Comparison of ENCODE assay signal across 1 cellular context in the genomic region with DNA sequence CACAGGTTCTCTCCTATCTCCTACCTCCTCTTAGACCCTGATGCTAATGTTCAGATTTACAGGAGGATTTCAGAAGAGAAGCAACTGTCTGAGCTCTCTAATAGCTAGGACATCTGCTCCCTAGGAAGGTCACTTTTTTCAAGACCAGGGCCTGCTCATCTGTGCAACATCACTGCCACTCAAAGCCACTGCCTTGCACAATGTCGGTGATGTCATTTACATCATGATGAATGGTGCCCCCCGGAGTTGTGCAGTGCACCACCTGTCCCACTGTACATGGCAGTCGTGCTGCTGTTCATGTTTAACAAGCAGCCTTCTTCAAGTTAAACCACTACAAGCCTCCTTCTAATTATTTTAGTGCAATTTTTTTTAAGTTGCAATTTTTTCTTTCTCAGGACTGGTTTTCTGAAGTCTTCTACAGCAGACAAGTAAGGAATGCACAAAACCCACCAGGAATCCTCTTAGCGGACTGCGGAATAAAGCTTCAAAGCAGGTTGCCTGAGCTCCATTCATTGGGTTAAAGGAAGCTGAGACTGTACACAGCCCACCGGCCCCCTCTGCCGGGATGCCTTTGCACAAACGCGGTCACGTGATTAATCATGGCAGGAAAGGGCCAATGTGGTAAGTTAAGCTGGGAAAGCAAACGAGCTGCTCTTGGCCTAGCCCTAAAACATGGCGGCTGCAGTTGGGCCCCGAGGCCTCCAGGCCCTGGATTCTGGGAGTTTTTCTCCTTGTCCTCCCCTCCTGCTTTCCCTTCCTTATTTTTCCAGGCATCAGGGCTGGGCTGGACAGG.
TF ChIP-seq lines count a peak whose summit lies in the region.

No MANE protein-coding gene starts in this region.

TF ChIP-seq in IMR-90, 13 proteins besides CTCF, POLR2A, EP300 and RAD21 (continued from another document):
- no peak for TF ChIP-seq RCOR1 (IDR thresholded peaks at IDR 0.05; ENCODE audit: insufficient replicate concordance, low read length)
- TF ChIP-seq RFX5 (IDR thresholded peaks at IDR 0.05; ENCODE audit: low read depth, low read length): no peak
- TF ChIP-seq CHD1 (IDR thresholded peaks at IDR 0.05; ENCODE audit: low read depth, low read length): no peak
TF ChIP-seq in IMR-90: peak in this region for 2.
